Comparison of ENCODE assay signal across 19 cellular contexts in genomic region chr3:106290304-106290997, GRCh38.
DNase-seq lines count a peak whose midpoint lies in the region; ATAC-seq lines count a peak whose summit lies in the region.
"Had no signal": no experiment of that assay in that cellular context is flagged by ENCODE, and none has a peak within 500 bp of the region (broad histone marks: within the 10 kb centered on the region; RNA-seq: fewer than 3 reads in every experiment).

No MANE protein-coding gene starts in this region.

- POLR2A ChIA-PET in activated CD8-positive, alpha-beta T cell treated with anti-CD3 and anti-CD28 coated beads, Interleukin-2, amount 10 ng/mL, durations not matched to agents 7 days and 5 days (lab: Charles Lee): no interaction called here
- POLR2A ChIA-PET in naive thymus-derived CD8-positive, alpha-beta T cell (lab: Charles Lee): no interaction called here

- ATAC-seq in GM18498 (IDR thresholded peaks at IDR 0.05; ENCODE audit: unreplicated experiment): peak; percentile 50
- no peak for ATAC-seq in activated CD8-positive, alpha-beta T cell treated with anti-CD3 and anti-CD28 coated beads, Interleukin-2, amount 10 ng/mL, durations not matched to agents 7 days and 5 days
- peak in 1 of 2 donors; percentile 42 for ATAC-seq in naive thymus-derived CD8-positive, alpha-beta T cell
- ATAC-seq in HG03135 (IDR thresholded peaks at IDR 0.05; ENCODE audit: unreplicated experiment): no peak
- ATAC-seq in GM21717 (IDR thresholded peaks at IDR 0.05; ENCODE audit: unreplicated experiment): no peak
- ATAC-seq: K562, SK-N-SH treated with all-trans-retinoic acid at 6 μM for 48 hours had no signal

- H3K4me3 Mint-ChIP-seq in activated naive CD4-positive, alpha-beta T cell treated with anti-CD3 and anti-CD28 coated beads, Interleukin-2, amount 50 U/mL, for 24 hours: no peak overlapping the region
- H3K4me3 Mint-ChIP-seq in activated CD8-positive, alpha-beta T cell treated with anti-CD3 and anti-CD28 coated beads, Interleukin-2, amount 10 ng/mL, durations not matched to agents 7 days and 5 days: no peak overlapping the region
- H3K4me3 Mint-ChIP-seq in naive thymus-derived CD8-positive, alpha-beta T cell: peak overlapping the region in 2 of 10 donors; percentile 15 to 30
- H3K4me3 Mint-ChIP-seq: CD4-positive, alpha-beta T cell had no signal

- no peaks in the 10 kb centered on the region for H3K36me3 Mint-ChIP-seq in activated naive CD4-positive, alpha-beta T cell treated with anti-CD3 and anti-CD28 coated beads, Interleukin-2, amount 50 U/mL, for 24 hours
- H3K36me3 Mint-ChIP-seq in activated CD8-positive, alpha-beta T cell treated with anti-CD3 and anti-CD28 coated beads, Interleukin-2, amount 10 ng/mL, durations not matched to agents 7 days and 5 days (ENCODE audit: low read depth): no peaks in the 10 kb centered on the region
- no peaks in the 10 kb centered on the region for H3K36me3 Mint-ChIP-seq in naive thymus-derived CD8-positive, alpha-beta T cell

- no peak for DNase-seq in activated naive CD4-positive, alpha-beta T cell (lab: John Stamatoyannopoulos, UW)
- no peak for DNase-seq in activated CD8-positive, alpha-beta T cell treated with anti-CD3 and anti-CD28 coated beads, Interleukin-2, amount 10 ng/mL, durations not matched to agents 7 days and 5 days
- DNase-seq in naive thymus-derived CD8-positive, alpha-beta T cell: no peak
- no peak for DNase-seq in NAMALWA (ENCODE audit: low spot score)
- DNase-seq: ACHN; CD4-positive, alpha-beta T cell; DMS79; GOT3; NCI-H1092; NCI-H146; NCI-H2081; NCI-H510A; SHP77 had no signal

- H3K9me3 Mint-ChIP-seq in activated naive CD4-positive, alpha-beta T cell treated with anti-CD3 and anti-CD28 coated beads, Interleukin-2, amount 50 U/mL, for 24 hours: peaks cover 6% of the 10 kb centered on the region
- peaks cover 5% of the 10 kb centered on the region for H3K9me3 Mint-ChIP-seq in activated CD8-positive, alpha-beta T cell treated with anti-CD3 and anti-CD28 coated beads, Interleukin-2, amount 10 ng/mL, durations not matched to agents 7 days and 5 days (ENCODE audit: insufficient read depth)
- H3K9me3 Mint-ChIP-seq in naive thymus-derived CD8-positive, alpha-beta T cell: peaks cover 0 to 9% (median 0%) of the 10 kb centered on the region in 9 donors

- CTCF ChIA-PET in activated CD8-positive, alpha-beta T cell treated with anti-CD3 and anti-CD28 coated beads, Interleukin-2, amount 10 ng/mL, durations not matched to agents 7 days and 5 days (lab: Charles Lee): interaction anchor here (1.6 kb wide), 1 partner anchor 12 kb away, joined by 4 read pairs; no protein-coding TSS in a partner anchor

- peak overlapping the region; percentile 12 for H3K27ac Mint-ChIP-seq in activated naive CD4-positive, alpha-beta T cell treated with anti-CD3 and anti-CD28 coated beads, Interleukin-2, amount 50 U/mL, for 24 hours
- H3K27ac Mint-ChIP-seq in activated CD8-positive, alpha-beta T cell treated with anti-CD3 and anti-CD28 coated beads, Interleukin-2, amount 10 ng/mL, durations not matched to agents 7 days and 5 days: peak overlapping the region; percentile 2
- H3K27ac Mint-ChIP-seq in naive thymus-derived CD8-positive, alpha-beta T cell: peak overlapping the region in 8 of 10 donors; percentile 3 to 80 (median 46)
- H3K27ac Mint-ChIP-seq: CD4-positive, alpha-beta T cell had no signal

- peaks cover 20% of the 10 kb centered on the region for H3K4me1 Mint-ChIP-seq in activated naive CD4-positive, alpha-beta T cell treated with anti-CD3 and anti-CD28 coated beads, Interleukin-2, amount 50 U/mL, for 24 hours
- peaks cover 7% of the 10 kb centered on the region for H3K4me1 Mint-ChIP-seq in activated CD8-positive, alpha-beta T cell treated with anti-CD3 and anti-CD28 coated beads, Interleukin-2, amount 10 ng/mL, durations not matched to agents 7 days and 5 days (ENCODE audit: low read depth)
- peaks cover 7 to 12% (median 8%) of the 10 kb centered on the region in 4 donors for H3K4me1 Mint-ChIP-seq in naive thymus-derived CD8-positive, alpha-beta T cell

- H3K27me3 Mint-ChIP-seq in activated naive CD4-positive, alpha-beta T cell treated with anti-CD3 and anti-CD28 coated beads, Interleukin-2, amount 50 U/mL, for 24 hours: no peaks in the 10 kb centered on the region
- H3K27me3 Mint-ChIP-seq in activated CD8-positive, alpha-beta T cell treated with anti-CD3 and anti-CD28 coated beads, Interleukin-2, amount 10 ng/mL, durations not matched to agents 7 days and 5 days (ENCODE audit: low read depth): no peaks in the 10 kb centered on the region
- H3K27me3 Mint-ChIP-seq in naive thymus-derived CD8-positive, alpha-beta T cell: no peaks in the 10 kb centered on the region
- H3K27me3 Mint-ChIP-seq: CD4-positive, alpha-beta T cell had no signal
